In genomic region chr12:19155981-19156734, GRCh38 we compare ENCODE assay signal across 22 cellular contexts. TPM values are rescaled to one million over a fixed set of nuclear protein-coding genes. Genes with fewer than 3 reads are reported as not detected.
DNase-seq lines count a peak whose midpoint lies in the region; ATAC-seq and TF ChIP-seq lines count a peak whose summit lies in the region.
"Had no signal": no experiment of that assay in that cellular context is flagged by ENCODE, and none has a peak within 500 bp of the region (broad histone marks: within the 10 kb centered on the region; RNA-seq: fewer than 3 reads in every experiment).

No MANE protein-coding gene starts in this region.

- H3K9me3 ChIP-seq in H9 (ENCODE audit: control insufficient read depth, low read depth, low read length) (no peaks in the 10 kb centered on the region), mucosa of descending colon (no peaks in the 10 kb centered on the region)
- H3K9me3 ChIP-seq: BLaER1 had no signal

- no peak overlapping the region for H3K18ac ChIP-seq in H9 (ENCODE audit: insufficient read length, low read depth, low read length)

- H3K4ac ChIP-seq in H9 (ENCODE audit: low read depth, low read length) = no peak overlapping the region

- no peak overlapping the region for H4K5ac ChIP-seq in H9 (ENCODE audit: insufficient read length, low read depth, low read length)

- no peaks in the 10 kb centered on the region for H3K27me3 ChIP-seq in H9 (ENCODE audit: insufficient read depth, low read length)
- H3K27me3 ChIP-seq: BLaER1 had no signal

- H3K23me2 ChIP-seq in H9 (ENCODE audit: insufficient read length, low read depth, low read length, poor library complexity, severe bottlenecking) = no peaks in the 10 kb centered on the region

- no peaks in the 10 kb centered on the region for H3K27me3 Mint-ChIP-seq in H9 (ENCODE audit: low read depth)
- H3K27me3 Mint-ChIP-seq in nephron progenitor cell (ENCODE audit: low read depth, poor library complexity) = no peaks in the 10 kb centered on the region
- H3K27me3 Mint-ChIP-seq: CD4-positive, alpha-beta memory T cell had no signal

- DNase-seq in H9 (no peak), choroid plexus epithelial cell (ENCODE audit: low read depth) (peak; percentile 36), left ventricle myocardium superior (no peak), nephron progenitor cell (no peak), NCI-H2196 (lab: John Stamatoyannopoulos, UW; ENCODE audit: unreplicated experiment) (no peak), mucosa of descending colon (no peak)
- DNase-seq: CD4-positive, alpha-beta memory T cell; GF-D8; KG1; MV-4-11; NCI-H1417; NCI-H187; NCI-H2107; NCI-H2227 treated with DMSO at 0.1 percent for 48 hours; NCI-H524; PC-3; RPMI8226 had no signal

- H2BK15ac ChIP-seq in H9 (ENCODE audit: low read depth, low read length) = no peak overlapping the region

- no peak overlapping the region for H3T11ph ChIP-seq in H9 (ENCODE audit: low read length)

- H3K79me1 ChIP-seq in H9 (ENCODE audit: insufficient read depth, low read depth, low read length, poor library complexity, severe bottlenecking) = no peaks in the 10 kb centered on the region

- WGBS in H9 (ENCODE audit: extremely low coverage, insufficient read length, low lambda C conversion rate) = no CpG with 5 or more reads among the region's 5 CpGs

- H3K36me3 Mint-ChIP-seq in H9 (ENCODE audit: insufficient read depth in 1 of 3, low read depth in 3 of 3) (peaks cover 3 to 20% (median 20%) of the 10 kb centered on the region in 3 experiments; a peak in 6 of 7 replicates), nephron progenitor cell (ENCODE audit: low read depth) (peaks cover 27% of the 10 kb centered on the region)

- no peak overlapping the region for H2BK20ac ChIP-seq in H9 (ENCODE audit: low read depth, low read length, poor library complexity, severe bottlenecking)

- H4K20me1 ChIP-seq in H9 (ENCODE audit: control insufficient read depth, insufficient read depth, insufficient read length) = no peaks in the 10 kb centered on the region
- H4K20me1 ChIP-seq: BLaER1 had no signal

- H2BK120ac ChIP-seq in H9 (ENCODE audit: low read depth, low read length, poor library complexity, severe bottlenecking) = no peak overlapping the region

- ATAC-seq in left ventricle myocardium superior (peak; percentile 56), GM18861 (IDR thresholded peaks at IDR 0.05; ENCODE audit: unreplicated experiment) (no peak), HG03432 (IDR thresholded peaks at IDR 0.05; ENCODE audit: unreplicated experiment) (no peak), mucosa of descending colon (no peak)
- ATAC-seq: GM12878, HepG2, PC-3 had no signal

- H3K27ac Mint-ChIP-seq in H9 = peak overlapping the region in 2 of 3 experiments; percentile 85 to 90; a peak in 4 of 7 replicates
- H3K27ac Mint-ChIP-seq in nephron progenitor cell = peak overlapping the region; percentile 82
- H3K27ac Mint-ChIP-seq: CD4-positive, alpha-beta memory T cell had no signal

- H3K4me1 Mint-ChIP-seq in H9 = peaks cover 19 to 22% of the 10 kb centered on the region in 2 experiments
- peaks cover 17% of the 10 kb centered on the region for H3K4me1 Mint-ChIP-seq in nephron progenitor cell

- no peak overlapping the region for H3K9ac ChIP-seq in H9 (ENCODE audit: extremely low read depth, insufficient read length, low read length)
- H3K9ac ChIP-seq: BLaER1 had no signal

- intact Hi-C loops in left ventricle myocardium superior (cut with micrococcal nuclease) (no loop called here), mucosa of descending colon (cut with DNase I, micrococcal nuclease) (no loop called here)

- no peak overlapping the region for H2AK5ac ChIP-seq in H9 (ENCODE audit: insufficient read length, low read length)

- H4K8ac ChIP-seq in H9 (replicated peaks; ENCODE audit: insufficient read length, low read depth, low read length) = no peak overlapping the region

- no peaks in the 10 kb centered on the region for H3K36me3 ChIP-seq in mucosa of descending colon (ENCODE audit: low read depth)
- H3K36me3 ChIP-seq: BLaER1 had no signal

- no peak overlapping the region for H3K56ac ChIP-seq in H9 (ENCODE audit: insufficient read length, low read depth, low read length)

- no peak overlapping the region for H2BK5ac ChIP-seq in H9 (ENCODE audit: insufficient read length, low read length)

- H3K4me1 ChIP-seq in H9 (ENCODE audit: insufficient read depth, low read length) = no peaks in the 10 kb centered on the region
- no peaks in the 10 kb centered on the region for H3K4me1 ChIP-seq in mucosa of descending colon (ENCODE audit: low read depth)
- H3K4me1 ChIP-seq: BLaER1 had no signal

- no peak overlapping the region for H3K14ac ChIP-seq in H9 (ENCODE audit: insufficient read depth, low read length)

- no peak overlapping the region for H2AFZ ChIP-seq in H9 (ENCODE audit: low read length)

- H4K91ac ChIP-seq in H9 (ENCODE audit: insufficient read length, low read depth, low read length) = no peak overlapping the region

- no peak overlapping the region for H3K23ac ChIP-seq in H9 (ENCODE audit: insufficient read length, low read depth, low read length)

- H3K9me3 Mint-ChIP-seq in H9 (no peaks in the 10 kb centered on the region), nephron progenitor cell (no peaks in the 10 kb centered on the region)
- H3K9me3 Mint-ChIP-seq: CD4-positive, alpha-beta memory T cell had no signal

- TF ChIP-seq CTCF in H9 (conservative IDR thresholded peaks at IDR 0.05) (no peak), choroid plexus epithelial cell (conservative IDR thresholded peaks at IDR 0.05; ENCODE audit: low read depth, low read length) (no peak), nephron progenitor cell (IDR thresholded peaks at IDR 0.05) (no peak), mucosa of descending colon (IDR thresholded peaks at IDR 0.05) (no peak)

- H2BK12ac ChIP-seq in H9 (ENCODE audit: insufficient read length, low read depth, low read length) = no peak overlapping the region

- no peak overlapping the region for H3K4me3 Mint-ChIP-seq in H9
- peak overlapping the region; percentile 24 for H3K4me3 Mint-ChIP-seq in nephron progenitor cell

- H3K27ac ChIP-seq in H9 (ENCODE audit: insufficient read length, low read depth, low read length) = no peak overlapping the region
- H3K27ac ChIP-seq: BLaER1 had no signal

- H3K4me3 ChIP-seq in choroid plexus epithelial cell (ENCODE audit: low read depth, low read length) = no peak overlapping the region
- no peak overlapping the region for H3K4me3 ChIP-seq in mucosa of descending colon
- H3K4me3 ChIP-seq: BLaER1, GM12878 had no signal

- no peak overlapping the region for H3K4me2 ChIP-seq in H9 (ENCODE audit: insufficient read depth, insufficient read length, low read length)
- H3K4me2 ChIP-seq: BLaER1 had no signal

- peaks cover 8% of the 10 kb centered on the region; the same call in 1 of the 2 replicates for H3K79me2 ChIP-seq in H9 (ENCODE audit: insufficient read depth, low read length)

RNA-seq across cellular contexts. Expression of gene PLEKHA5, which starts 26.6 kb away (rescaled TPM):
- total RNA-seq in H9 (2021) (82.5 and 86.7 TPM in 2 replicates), left ventricle myocardium superior (62.5 TPM), mucosa of descending colon (10 to 100 TPM; 29.6 to 47.9 (median 36.5) TPM)
